In the genomic region with DNA sequence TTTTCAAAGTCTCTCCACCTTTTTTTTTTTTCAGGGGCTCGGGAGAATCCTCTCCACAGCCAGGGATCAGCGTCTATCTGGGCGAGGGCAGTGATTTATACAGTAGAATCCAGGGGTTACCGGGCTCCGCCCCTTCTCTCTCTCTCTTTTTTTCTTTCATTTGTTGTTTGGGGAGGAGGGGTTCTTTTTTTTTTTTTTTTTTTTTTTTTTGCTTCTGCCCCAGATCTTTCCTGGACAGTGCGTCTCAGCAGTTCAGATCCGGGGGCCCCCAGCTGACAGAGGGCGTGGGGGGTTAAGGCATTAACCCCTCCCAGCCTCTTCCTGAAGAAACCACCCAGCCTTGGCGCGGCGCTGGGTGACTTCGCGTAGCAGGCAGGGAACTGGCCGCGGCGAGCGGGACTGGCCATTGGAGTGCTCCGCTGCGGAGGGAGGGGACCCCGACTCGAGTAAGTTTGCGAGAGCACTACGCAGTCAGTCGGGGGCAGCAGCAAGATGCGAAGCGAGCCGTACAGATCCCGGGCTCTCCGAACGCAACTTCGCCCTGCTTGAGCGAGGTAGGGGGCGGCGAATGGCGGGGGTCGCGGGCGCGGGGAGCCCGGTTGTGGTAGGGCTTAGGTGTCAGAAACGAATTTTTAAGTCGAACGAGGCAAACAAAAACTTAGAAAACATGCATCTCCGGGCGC, we compare ENCODE assay signal across 8 cellular contexts. TPM values are rescaled to one million over a fixed set of nuclear protein-coding genes. Genes with fewer than 3 reads are reported as not detected.
A peak's percentile ranks its signal among the peaks of the same experiment; 100 is the strongest.
DNase-seq lines count a peak whose midpoint lies in the region; ATAC-seq and TF ChIP-seq lines count a peak whose summit lies in the region.

TSS of gene S1PR1 (plus strand) at position 474 of the 683 bp plus-strand sequence. CDS start 1,966 bp downstream, outside the sequence.

- peaks cover 27% of the 10 kb centered on the region for H3K4me1 ChIP-seq in Loucy (ENCODE audit: insufficient read depth, low read length, poor library complexity, severe bottlenecking)

- peak within 1 kb of the TSS; percentile 24 for H3K9ac ChIP-seq in Loucy (ENCODE audit: low read depth, low read length, poor library complexity, severe bottlenecking)

- POLR2A ChIA-PET in activated CD8-positive, alpha-beta T cell treated with anti-CD3 and anti-CD28 coated beads, Interleukin-2, amount 10 ng/mL, durations not matched to agents 7 days and 5 days (lab: Charles Lee): interaction anchor here (0.5 to 6.9 kb wide), 30 partner anchors 11 to 320 kb away, joined by 3 to 89 read pairs (median 7); partner anchors contain the start of gene DPH5

- DNase-seq in DMS53 treated with DMSO at 0.1 percent for 48 hours (lab: John Stamatoyannopoulos, UW; ENCODE audit: unreplicated experiment): peak; percentile 45
- DNase-seq in activated CD8-positive, alpha-beta T cell treated with anti-CD3 and anti-CD28 coated beads, Interleukin-2, amount 10 ng/mL, durations not matched to agents 7 days and 5 days: peak; percentile 79
- DNase-seq in effector CD4-positive, alpha-beta T cell: peak; percentile 62
- DNase-seq in medulla oblongata (ENCODE audit: extremely low spot score): peak; percentile 59
- DNase-seq in stimulated activated CD8-positive, alpha-beta memory T cell treated with anti-CD3 and anti-CD28 coated beads, Interleukin-12 subunit alpha, Interleukin-12 subunit beta, amount 100 ng/mL, for 1 hour (ENCODE audit: low read depth): peak; percentile 43
- no peak for DNase-seq in cortex of kidney (lab: John Stamatoyannopoulos, UW)

- peak within 1 kb of the TSS; percentile 74 for H3K4me3 ChIP-seq in Loucy (ENCODE audit: low read length, poor library complexity, severe bottlenecking)

- H2AFZ ChIP-seq in Loucy (ENCODE audit: low read length): peak within 1 kb of the TSS; percentile 74

- no peak for TF ChIP-seq CTCF in Loucy (conservative IDR thresholded peaks at IDR 0.05; ENCODE audit: low read length)

- H3K36me3 ChIP-seq in Loucy (ENCODE audit: insufficient read depth, low read length): no peaks in the 10 kb centered on the region

- no peaks in the 10 kb centered on the region for H3F3A ChIP-seq in Loucy (ENCODE audit: low read depth)

- ATAC-seq in GM21737 (IDR thresholded peaks at IDR 0.05; ENCODE audit: unreplicated experiment): peak; percentile 18
- ATAC-seq in activated CD8-positive, alpha-beta T cell treated with anti-CD3 and anti-CD28 coated beads, Interleukin-2, amount 10 ng/mL, durations not matched to agents 7 days and 5 days: peak; percentile 33

- no peaks in the 10 kb centered on the region for H3K9me2 ChIP-seq in Loucy (replicated peaks; ENCODE audit: low read depth, low read length)

- H3K9me3 ChIP-seq in Loucy (ENCODE audit: insufficient read depth, low read depth, low read length): no peaks in the 10 kb centered on the region

- H3K36me3 Mint-ChIP-seq in activated CD8-positive, alpha-beta T cell treated with anti-CD3 and anti-CD28 coated beads, Interleukin-2, amount 10 ng/mL, durations not matched to agents 7 days and 5 days (ENCODE audit: low read depth): peaks cover 55% of the 10 kb centered on the region

- H3K9me3 Mint-ChIP-seq in activated CD8-positive, alpha-beta T cell treated with anti-CD3 and anti-CD28 coated beads, Interleukin-2, amount 10 ng/mL, durations not matched to agents 7 days and 5 days (ENCODE audit: insufficient read depth): no peaks in the 10 kb centered on the region

- peak within 1 kb of the TSS; percentile 96 for H3K27ac Mint-ChIP-seq in activated CD8-positive, alpha-beta T cell treated with anti-CD3 and anti-CD28 coated beads, Interleukin-2, amount 10 ng/mL, durations not matched to agents 7 days and 5 days

- peaks cover 62% of the 10 kb centered on the region for H3K4me1 Mint-ChIP-seq in activated CD8-positive, alpha-beta T cell treated with anti-CD3 and anti-CD28 coated beads, Interleukin-2, amount 10 ng/mL, durations not matched to agents 7 days and 5 days (ENCODE audit: low read depth)

- CTCF ChIA-PET in activated CD8-positive, alpha-beta T cell treated with anti-CD3 and anti-CD28 coated beads, Interleukin-2, amount 10 ng/mL, durations not matched to agents 7 days and 5 days (lab: Charles Lee): interaction anchor here (0.9 to 9.4 kb wide), 7 partner anchors 15 to 316 kb away, joined by 3 to 165 read pairs (median 4); no protein-coding TSS in a partner anchor

- H3K79me2 ChIP-seq in Loucy (ENCODE audit: insufficient read depth, low read length): no peaks in the 10 kb centered on the region

- peak within 1 kb of the TSS; percentile 98 for H3K4me3 Mint-ChIP-seq in activated CD8-positive, alpha-beta T cell treated with anti-CD3 and anti-CD28 coated beads, Interleukin-2, amount 10 ng/mL, durations not matched to agents 7 days and 5 days

- no peaks in the 10 kb centered on the region for H4K20me1 ChIP-seq in Loucy (ENCODE audit: insufficient read depth, low read length, poor library complexity, severe bottlenecking)

- no peaks in the 10 kb centered on the region for H3K27me3 Mint-ChIP-seq in activated CD8-positive, alpha-beta T cell treated with anti-CD3 and anti-CD28 coated beads, Interleukin-2, amount 10 ng/mL, durations not matched to agents 7 days and 5 days (ENCODE audit: low read depth)

- H3K27me3 ChIP-seq in Loucy (ENCODE audit: insufficient read depth, low read length, poor library complexity, severe bottlenecking): no peaks in the 10 kb centered on the region

- H3K4me2 ChIP-seq in Loucy (ENCODE audit: low read depth, low read length, poor library complexity, severe bottlenecking): peak within 1 kb of the TSS; percentile 94

RNA-seq across cellular contexts. Expression of gene S1PR1, which starts in this region (rescaled TPM):
- 10 to 100 TPM; 72.8 to 76.5 TPM for total RNA-seq in activated CD8-positive, alpha-beta T cell treated with anti-CD3 and anti-CD28 coated beads, Interleukin-2, amount 10 ng/mL, durations not matched to agents 7 days and 5 days
